ENCODE assay signal across 11 cellular contexts in the genomic region with DNA sequence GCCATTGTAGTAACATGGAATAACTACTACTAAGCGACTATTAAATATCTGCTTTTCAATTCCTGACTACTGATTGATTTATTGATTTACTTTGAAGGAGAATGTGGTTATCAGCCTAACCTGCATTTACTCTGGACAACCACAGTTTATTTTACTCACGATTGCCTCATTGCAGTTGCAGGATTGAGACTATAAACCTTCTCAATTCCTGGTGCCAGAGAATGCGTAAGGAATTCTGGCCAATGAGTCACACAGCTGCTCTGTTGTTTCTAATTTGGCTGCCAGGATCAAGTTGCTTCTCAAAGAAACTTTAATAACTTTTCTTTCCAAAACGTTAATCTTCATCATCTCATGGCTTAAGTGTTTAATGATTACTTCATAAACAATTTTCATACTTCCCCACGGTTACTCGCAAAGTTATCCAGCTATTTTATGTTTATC. TPM values are rescaled to one million over a fixed set of nuclear protein-coding genes. Genes with fewer than 3 reads are reported as not detected.
DNase-seq lines count a peak whose midpoint lies in the region; ATAC-seq, FAIRE-seq and TF ChIP-seq lines count a peak whose summit lies in the region.
"Had no signal": no experiment of that assay in that cellular context is flagged by ENCODE, and none has a peak within 500 bp of the region (broad histone marks: within the 10 kb centered on the region; RNA-seq: fewer than 3 reads in every experiment).

No MANE protein-coding gene starts in this region.

- H3K9me3 ChIP-seq in RWPE2 (ENCODE audit: severe bottlenecking): no peaks in the 10 kb centered on the region

- TF ChIP-seq CTCF in RWPE2 (IDR thresholded peaks at IDR 0.05; ENCODE audit: poor library complexity, severe bottlenecking): no peak
- no peak for TF ChIP-seq CTCF in foreskin keratinocyte (conservative IDR thresholded peaks at IDR 0.05)

- ATAC-seq in RWPE2 (ENCODE audit: low read depth): peak; percentile 66
- peak; percentile 90 for ATAC-seq in foreskin keratinocyte

- DNase-seq in ELF-1 (ENCODE audit: low read depth, low spot score): peak; percentile 10
- no peak for DNase-seq in RWPE2 (ENCODE audit: low spot score)
- DNase-seq in foreskin keratinocyte: peak; percentile 44 to 78
- DNase-seq in renal cortical epithelial cell (ENCODE audit: low read depth): peak; percentile 49
- DNase-seq in GM19239 (ENCODE audit: insufficient read length, low spot score): no peak
- no peak for DNase-seq in activated CD4-positive, alpha-beta T cell treated with anti-CD3 and anti-CD28 coated beads, Interleukin-2, amount 50 U/mL, for 4 hours
- DNase-seq in germinal center (ENCODE audit: low spot score): no peak
- DNase-seq in SKM-1 (lab: John Stamatoyannopoulos, UW; ENCODE audit: unreplicated experiment): no peak
- DNase-seq: kidney glomerular epithelial cell, NCI-H69 had no signal

- H3K36me3 ChIP-seq in RWPE2 (ENCODE audit: low read depth): no peaks in the 10 kb centered on the region

- peaks cover 3% of the 10 kb centered on the region for H3K4me1 ChIP-seq in RWPE2 (ENCODE audit: insufficient read depth, poor library complexity, severe bottlenecking)
- peaks cover 2% of the 10 kb centered on the region for H3K4me1 ChIP-seq in foreskin keratinocyte

- FAIRE-seq in GM19239 (lab: Jason Lieb, UNC): no peak

- H3K4me3 ChIP-seq in RWPE2 (ENCODE audit: severe bottlenecking): no peak overlapping the region

- H3K27ac ChIP-seq in RWPE2 (ENCODE audit: poor library complexity, severe bottlenecking) (no peak overlapping the region), foreskin keratinocyte (no peak overlapping the region)
- H3K27ac ChIP-seq: HL-60 had no signal

- H3K27me3 ChIP-seq in RWPE2 (ENCODE audit: insufficient read depth, poor library complexity, severe bottlenecking): no peaks in the 10 kb centered on the region
- H3K27me3 ChIP-seq in foreskin keratinocyte: peaks cover 44% of the 10 kb centered on the region

RNA-seq across cellular contexts. Expression of a gene that starts 13.1 kb away (rescaled TPM):
- 0.10 and 0.25 TPM in 2 replicates for total RNA-seq in foreskin keratinocyte
- polyA plus RNA-seq in foreskin keratinocyte: 0.04 and 0.10 TPM in 2 replicates
- 0.45 and 0.52 TPM in 2 replicates for total RNA-seq in renal cortical epithelial cell

Comparison
In these comparisons a context has a peak if more than half of its experiments do, and no peak if none do; other contexts are left out.
1. DNase-seq: peak in ELF-1 (single experiment), foreskin keratinocyte (2 of 2) and renal cortical epithelial cell (single experiment); none in RWPE2 (single experiment), GM19239 (single experiment), activated CD4-positive, alpha-beta T cell treated with anti-CD3 and anti-CD28 coated beads, Interleukin-2, amount 50 U/mL, for 4 hours (0 of 2), germinal center (single experiment) and SKM-1 (single experiment).